1 cellular context compared by ENCODE assay signal in genomic region chr19:17841810-17842662, GRCh38.
TF ChIP-seq lines count a peak whose summit lies in the region.

No MANE protein-coding gene starts in this region.

TF ChIP-seq in K562, 482 proteins besides CTCF, POLR2A, EP300 and RAD21 (continued from another document and continues in another):
- TF ChIP-seq ZNF655 (CRISPR knock-in tag; IDR thresholded peaks at IDR 0.05) (no peak), HEY1 (CRISPR knock-in tag; IDR thresholded peaks at IDR 0.05; ENCODE audit: borderline replicate concordance) (no peak), MYC (IDR thresholded peaks at IDR 0.05; ENCODE audit: low read depth, low read length) (peak; percentile 92), MYC (CRISPR knock-in tag; IDR thresholded peaks at IDR 0.05; ENCODE audit: borderline replicate concordance, low read depth) (peak; percentile 69; the same call in 1 of the 2 replicates), TGIF2 (CRISPR knock-in tag; IDR thresholded peaks at IDR 0.05) (no peak; the same call in 1 of the 2 replicates), MIER1 (IDR thresholded peaks at IDR 0.05; ENCODE audit: low read depth) (no peak), NEUROD1 (IDR thresholded peaks at IDR 0.05; ENCODE audit: borderline replicate concordance, low read depth, low read length, partially characterized antibody) (no peak), CBFB (CRISPR knock-in tag; IDR thresholded peaks at IDR 0.05) (no peak), SIN3A (IDR thresholded peaks at IDR 0.05; ENCODE audit: borderline replicate concordance in 2 of 2, control insufficient read depth in 1 of 2, low read depth in 2 of 2, low read length in 2 of 2) (peak; percentile 16 to 17; a peak in 1 of 4 replicates), TFAM (CRISPR knock-in tag; conservative IDR thresholded peaks at IDR 0.05) (no peak), RAD51 (IDR thresholded peaks at IDR 0.05; ENCODE audit: borderline replicate concordance, low read depth) (no peak), ZBTB2 (IDR thresholded peaks at IDR 0.05) (no peak), JUNB (CRISPR knock-in tag; conservative IDR thresholded peaks at IDR 0.05) (no peak), GABPB2 (CRISPR knock-in tag; conservative IDR thresholded peaks at IDR 0.05) (no peak), CBFA2T2 (conservative IDR thresholded peaks at IDR 0.05) (no peak), MYBL2 (IDR thresholded peaks at IDR 0.05; ENCODE audit: low read depth) (no peak), MYBL2 (CRISPR knock-in tag; IDR thresholded peaks at IDR 0.05; ENCODE audit: borderline replicate concordance) (no peak), RCOR1 (IDR thresholded peaks at IDR 0.05; ENCODE audit: borderline replicate concordance in 1 of 2, low read depth in 2 of 2, low read length in 2 of 2) (no peak), TRIM28 (IDR thresholded peaks at IDR 0.05) (no peak), LEF1 (IDR thresholded peaks at IDR 0.05) (0 out of 2 replicates have a peak, but pooled peaks have one; percentile 16), ZBTB40 (IDR thresholded peaks at IDR 0.05) (0 out of 2 replicates have a peak, but pooled peaks have one; percentile 40), ZBTB40 (CRISPR knock-in tag; IDR thresholded peaks at IDR 0.05) (no peak), ZFPM2 (CRISPR knock-in tag; IDR thresholded peaks at IDR 0.05) (no peak), KDM5B (IDR thresholded peaks at IDR 0.05; ENCODE audit: insufficient replicate concordance, low read depth, low read length) (no peak), NR3C1 (CRISPR knock-in tag; IDR thresholded peaks at IDR 0.05) (peak; percentile 94), ESRRB (CRISPR knock-in tag; IDR thresholded peaks at IDR 0.05; ENCODE audit: borderline replicate concordance) (no peak), TSC22D4 (tag; IDR thresholded peaks at IDR 0.05) (no peak), BRF1 (IDR thresholded peaks at IDR 0.05; ENCODE audit: borderline replicate concordance, extremely low read depth, insufficient read length) (no peak), ZNF431 (CRISPR knock-in tag; IDR thresholded peaks at IDR 0.05) (peak; percentile 88)
- TF ChIP-seq, protein P1, sequence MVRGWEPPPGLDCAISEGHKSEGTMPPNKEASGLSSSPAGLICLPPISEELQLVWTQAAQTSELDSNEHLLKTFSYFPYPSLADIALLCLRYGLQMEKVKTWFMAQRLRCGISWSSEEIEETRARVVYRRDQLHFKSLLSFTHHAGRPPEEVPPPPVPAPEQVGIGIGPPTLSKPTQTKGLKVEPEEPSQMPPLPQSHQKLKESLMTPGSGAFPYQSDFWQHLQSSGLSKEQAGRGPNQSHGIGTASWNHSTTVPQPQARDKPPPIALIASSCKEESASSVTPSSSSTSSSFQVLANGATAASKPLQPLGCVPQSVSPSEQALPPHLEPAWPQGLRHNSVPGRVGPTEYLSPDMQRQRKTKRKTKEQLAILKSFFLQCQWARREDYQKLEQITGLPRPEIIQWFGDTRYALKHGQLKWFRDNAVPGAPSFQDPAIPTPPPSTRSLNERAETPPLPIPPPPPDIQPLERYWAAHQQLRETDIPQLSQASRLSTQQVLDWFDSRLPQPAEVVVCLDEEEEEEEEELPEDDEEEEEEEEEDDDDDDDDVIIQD (CRISPR knock-in tag; IDR thresholded peaks at IDR 0.05), result no peak
- TF ChIP-seq, protein P2, sequence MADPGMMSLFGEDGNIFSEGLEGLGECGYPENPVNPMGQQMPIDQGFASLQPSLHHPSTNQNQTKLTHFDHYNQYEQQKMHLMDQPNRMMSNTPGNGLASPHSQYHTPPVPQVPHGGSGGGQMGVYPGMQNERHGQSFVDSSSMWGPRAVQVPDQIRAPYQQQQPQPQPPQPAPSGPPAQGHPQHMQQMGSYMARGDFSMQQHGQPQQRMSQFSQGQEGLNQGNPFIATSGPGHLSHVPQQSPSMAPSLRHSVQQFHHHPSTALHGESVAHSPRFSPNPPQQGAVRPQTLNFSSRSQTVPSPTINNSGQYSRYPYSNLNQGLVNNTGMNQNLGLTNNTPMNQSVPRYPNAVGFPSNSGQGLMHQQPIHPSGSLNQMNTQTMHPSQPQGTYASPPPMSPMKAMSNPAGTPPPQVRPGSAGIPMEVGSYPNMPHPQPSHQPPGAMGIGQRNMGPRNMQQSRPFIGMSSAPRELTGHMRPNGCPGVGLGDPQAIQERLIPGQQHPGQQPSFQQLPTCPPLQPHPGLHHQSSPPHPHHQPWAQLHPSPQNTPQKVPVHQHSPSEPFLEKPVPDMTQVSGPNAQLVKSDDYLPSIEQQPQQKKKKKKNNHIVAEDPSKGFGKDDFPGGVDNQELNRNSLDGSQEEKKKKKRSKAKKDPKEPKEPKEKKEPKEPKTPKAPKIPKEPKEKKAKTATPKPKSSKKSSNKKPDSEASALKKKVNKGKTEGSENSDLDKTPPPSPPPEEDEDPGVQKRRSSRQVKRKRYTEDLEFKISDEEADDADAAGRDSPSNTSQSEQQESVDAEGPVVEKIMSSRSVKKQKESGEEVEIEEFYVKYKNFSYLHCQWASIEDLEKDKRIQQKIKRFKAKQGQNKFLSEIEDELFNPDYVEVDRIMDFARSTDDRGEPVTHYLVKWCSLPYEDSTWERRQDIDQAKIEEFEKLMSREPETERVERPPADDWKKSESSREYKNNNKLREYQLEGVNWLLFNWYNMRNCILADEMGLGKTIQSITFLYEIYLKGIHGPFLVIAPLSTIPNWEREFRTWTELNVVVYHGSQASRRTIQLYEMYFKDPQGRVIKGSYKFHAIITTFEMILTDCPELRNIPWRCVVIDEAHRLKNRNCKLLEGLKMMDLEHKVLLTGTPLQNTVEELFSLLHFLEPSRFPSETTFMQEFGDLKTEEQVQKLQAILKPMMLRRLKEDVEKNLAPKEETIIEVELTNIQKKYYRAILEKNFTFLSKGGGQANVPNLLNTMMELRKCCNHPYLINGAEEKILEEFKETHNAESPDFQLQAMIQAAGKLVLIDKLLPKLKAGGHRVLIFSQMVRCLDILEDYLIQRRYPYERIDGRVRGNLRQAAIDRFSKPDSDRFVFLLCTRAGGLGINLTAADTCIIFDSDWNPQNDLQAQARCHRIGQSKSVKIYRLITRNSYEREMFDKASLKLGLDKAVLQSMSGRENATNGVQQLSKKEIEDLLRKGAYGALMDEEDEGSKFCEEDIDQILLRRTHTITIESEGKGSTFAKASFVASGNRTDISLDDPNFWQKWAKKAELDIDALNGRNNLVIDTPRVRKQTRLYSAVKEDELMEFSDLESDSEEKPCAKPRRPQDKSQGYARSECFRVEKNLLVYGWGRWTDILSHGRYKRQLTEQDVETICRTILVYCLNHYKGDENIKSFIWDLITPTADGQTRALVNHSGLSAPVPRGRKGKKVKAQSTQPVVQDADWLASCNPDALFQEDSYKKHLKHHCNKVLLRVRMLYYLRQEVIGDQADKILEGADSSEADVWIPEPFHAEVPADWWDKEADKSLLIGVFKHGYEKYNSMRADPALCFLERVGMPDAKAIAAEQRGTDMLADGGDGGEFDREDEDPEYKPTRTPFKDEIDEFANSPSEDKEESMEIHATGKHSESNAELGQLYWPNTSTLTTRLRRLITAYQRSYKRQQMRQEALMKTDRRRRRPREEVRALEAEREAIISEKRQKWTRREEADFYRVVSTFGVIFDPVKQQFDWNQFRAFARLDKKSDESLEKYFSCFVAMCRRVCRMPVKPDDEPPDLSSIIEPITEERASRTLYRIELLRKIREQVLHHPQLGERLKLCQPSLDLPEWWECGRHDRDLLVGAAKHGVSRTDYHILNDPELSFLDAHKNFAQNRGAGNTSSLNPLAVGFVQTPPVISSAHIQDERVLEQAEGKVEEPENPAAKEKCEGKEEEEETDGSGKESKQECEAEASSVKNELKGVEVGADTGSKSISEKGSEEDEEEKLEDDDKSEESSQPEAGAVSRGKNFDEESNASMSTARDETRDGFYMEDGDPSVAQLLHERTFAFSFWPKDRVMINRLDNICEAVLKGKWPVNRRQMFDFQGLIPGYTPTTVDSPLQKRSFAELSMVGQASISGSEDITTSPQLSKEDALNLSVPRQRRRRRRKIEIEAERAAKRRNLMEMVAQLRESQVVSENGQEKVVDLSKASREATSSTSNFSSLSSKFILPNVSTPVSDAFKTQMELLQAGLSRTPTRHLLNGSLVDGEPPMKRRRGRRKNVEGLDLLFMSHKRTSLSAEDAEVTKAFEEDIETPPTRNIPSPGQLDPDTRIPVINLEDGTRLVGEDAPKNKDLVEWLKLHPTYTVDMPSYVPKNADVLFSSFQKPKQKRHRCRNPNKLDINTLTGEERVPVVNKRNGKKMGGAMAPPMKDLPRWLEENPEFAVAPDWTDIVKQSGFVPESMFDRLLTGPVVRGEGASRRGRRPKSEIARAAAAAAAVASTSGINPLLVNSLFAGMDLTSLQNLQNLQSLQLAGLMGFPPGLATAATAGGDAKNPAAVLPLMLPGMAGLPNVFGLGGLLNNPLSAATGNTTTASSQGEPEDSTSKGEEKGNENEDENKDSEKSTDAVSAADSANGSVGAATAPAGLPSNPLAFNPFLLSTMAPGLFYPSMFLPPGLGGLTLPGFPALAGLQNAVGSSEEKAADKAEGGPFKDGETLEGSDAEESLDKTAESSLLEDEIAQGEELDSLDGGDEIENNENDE (IDR thresholded peaks at IDR 0.05; ENCODE audit: low read depth, low read length), result no peak
